ENCODE assay signal across 2 cellular contexts in genomic region chr6:14889172-14889571, GRCh38.
TF ChIP-seq lines count a peak whose summit lies in the region.

No MANE protein-coding gene starts in this region.

TF ChIP-seq in A549, 52 proteins besides CTCF, POLR2A, EP300 and RAD21 (continued from another document):
- no peak for TF ChIP-seq USF2 (IDR thresholded peaks at IDR 0.05)

TF ChIP-seq in HepG2, 621 proteins besides CTCF, POLR2A, EP300 and RAD21 (continued from another document):
- no peak for TF ChIP-seq ZNF407 (CRISPR knock-in tag; IDR thresholded peaks at IDR 0.05; ENCODE audit: not compliant biosample characterization)
- TF ChIP-seq RFXANK (CRISPR knock-in tag; IDR thresholded peaks at IDR 0.05) = 0 out of 2 replicates have a peak, but pooled peaks have one; percentile 76
- no peak for TF ChIP-seq ZBTB40 (IDR thresholded peaks at IDR 0.05)
- TF ChIP-seq ZBTB40 (CRISPR knock-in tag; IDR thresholded peaks at IDR 0.05) = no peak
- TF ChIP-seq ZNF883 (CRISPR knock-in tag; IDR thresholded peaks at IDR 0.05; ENCODE audit: not compliant biosample characterization) = no peak
- no peak for TF ChIP-seq ZNF550 (CRISPR knock-in tag; IDR thresholded peaks at IDR 0.05; ENCODE audit: borderline replicate concordance)
- TF ChIP-seq DMTF1 (CRISPR knock-in tag; IDR thresholded peaks at IDR 0.05) = no peak
- TF ChIP-seq, protein P1, sequence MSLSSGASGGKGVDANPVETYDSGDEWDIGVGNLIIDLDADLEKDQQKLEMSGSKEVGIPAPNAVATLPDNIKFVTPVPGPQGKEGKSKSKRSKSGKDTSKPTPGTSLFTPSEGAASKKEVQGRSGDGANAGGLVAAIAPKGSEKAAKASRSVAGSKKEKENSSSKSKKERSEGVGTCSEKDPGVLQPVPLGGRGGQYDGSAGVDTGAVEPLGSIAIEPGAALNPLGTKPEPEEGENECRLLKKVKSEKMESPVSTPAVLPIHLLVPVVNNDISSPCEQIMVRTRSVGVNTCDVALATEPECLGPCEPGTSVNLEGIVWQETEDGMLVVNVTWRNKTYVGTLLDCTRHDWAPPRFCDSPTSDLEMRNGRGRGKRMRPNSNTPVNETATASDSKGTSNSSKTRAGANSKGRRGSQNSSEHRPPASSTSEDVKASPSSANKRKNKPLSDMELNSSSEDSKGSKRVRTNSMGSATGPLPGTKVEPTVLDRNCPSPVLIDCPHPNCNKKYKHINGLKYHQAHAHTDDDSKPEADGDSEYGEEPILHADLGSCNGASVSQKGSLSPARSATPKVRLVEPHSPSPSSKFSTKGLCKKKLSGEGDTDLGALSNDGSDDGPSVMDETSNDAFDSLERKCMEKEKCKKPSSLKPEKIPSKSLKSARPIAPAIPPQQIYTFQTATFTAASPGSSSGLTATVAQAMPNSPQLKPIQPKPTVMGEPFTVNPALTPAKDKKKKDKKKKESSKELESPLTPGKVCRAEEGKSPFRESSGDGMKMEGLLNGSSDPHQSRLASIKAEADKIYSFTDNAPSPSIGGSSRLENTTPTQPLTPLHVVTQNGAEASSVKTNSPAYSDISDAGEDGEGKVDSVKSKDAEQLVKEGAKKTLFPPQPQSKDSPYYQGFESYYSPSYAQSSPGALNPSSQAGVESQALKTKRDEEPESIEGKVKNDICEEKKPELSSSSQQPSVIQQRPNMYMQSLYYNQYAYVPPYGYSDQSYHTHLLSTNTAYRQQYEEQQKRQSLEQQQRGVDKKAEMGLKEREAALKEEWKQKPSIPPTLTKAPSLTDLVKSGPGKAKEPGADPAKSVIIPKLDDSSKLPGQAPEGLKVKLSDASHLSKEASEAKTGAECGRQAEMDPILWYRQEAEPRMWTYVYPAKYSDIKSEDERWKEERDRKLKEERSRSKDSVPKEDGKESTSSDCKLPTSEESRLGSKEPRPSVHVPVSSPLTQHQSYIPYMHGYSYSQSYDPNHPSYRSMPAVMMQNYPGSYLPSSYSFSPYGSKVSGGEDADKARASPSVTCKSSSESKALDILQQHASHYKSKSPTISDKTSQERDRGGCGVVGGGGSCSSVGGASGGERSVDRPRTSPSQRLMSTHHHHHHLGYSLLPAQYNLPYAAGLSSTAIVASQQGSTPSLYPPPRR (CRISPR knock-in tag; IDR thresholded peaks at IDR 0.05; ENCODE audit: borderline replicate concordance) = no peak
- TF ChIP-seq SRSF9 (IDR thresholded peaks at IDR 0.05; ENCODE audit: borderline replicate concordance, insufficient read depth, low read depth, low read length, poor library complexity, severe bottlenecking) = no peak
- peak; percentile 96 for TF ChIP-seq RFX5 (IDR thresholded peaks at IDR 0.05; ENCODE audit: low read depth, low read length)
- TF ChIP-seq KAT8 (CRISPR knock-in tag; IDR thresholded peaks at IDR 0.05) = no peak
- no peak for TF ChIP-seq HMG20B (CRISPR knock-in tag; conservative IDR thresholded peaks at IDR 0.05)
- no peak for TF ChIP-seq ZNF329 (CRISPR knock-in tag; IDR thresholded peaks at IDR 0.05; ENCODE audit: low read depth)
- TF ChIP-seq, protein P2, sequence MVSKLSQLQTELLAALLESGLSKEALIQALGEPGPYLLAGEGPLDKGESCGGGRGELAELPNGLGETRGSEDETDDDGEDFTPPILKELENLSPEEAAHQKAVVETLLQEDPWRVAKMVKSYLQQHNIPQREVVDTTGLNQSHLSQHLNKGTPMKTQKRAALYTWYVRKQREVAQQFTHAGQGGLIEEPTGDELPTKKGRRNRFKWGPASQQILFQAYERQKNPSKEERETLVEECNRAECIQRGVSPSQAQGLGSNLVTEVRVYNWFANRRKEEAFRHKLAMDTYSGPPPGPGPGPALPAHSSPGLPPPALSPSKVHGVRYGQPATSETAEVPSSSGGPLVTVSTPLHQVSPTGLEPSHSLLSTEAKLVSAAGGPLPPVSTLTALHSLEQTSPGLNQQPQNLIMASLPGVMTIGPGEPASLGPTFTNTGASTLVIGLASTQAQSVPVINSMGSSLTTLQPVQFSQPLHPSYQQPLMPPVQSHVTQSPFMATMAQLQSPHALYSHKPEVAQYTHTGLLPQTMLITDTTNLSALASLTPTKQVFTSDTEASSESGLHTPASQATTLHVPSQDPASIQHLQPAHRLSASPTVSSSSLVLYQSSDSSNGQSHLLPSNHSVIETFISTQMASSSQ (IDR thresholded peaks at IDR 0.05; ENCODE audit: low read depth) = no peak
- TF ChIP-seq, protein P2 (CRISPR knock-in tag; IDR thresholded peaks at IDR 0.05; ENCODE audit: borderline replicate concordance) = no peak
